Comparison of ENCODE assay signal across 2 cellular contexts in genomic region chrX:9825129-9825865, GRCh38.
TF ChIP-seq lines count a peak whose summit lies in the region.

No MANE protein-coding gene starts in this region.

TF ChIP-seq in GM23338, 12 proteins besides CTCF, POLR2A, EP300 and RAD21 (continued from another document):
- TF ChIP-seq, protein P1, sequence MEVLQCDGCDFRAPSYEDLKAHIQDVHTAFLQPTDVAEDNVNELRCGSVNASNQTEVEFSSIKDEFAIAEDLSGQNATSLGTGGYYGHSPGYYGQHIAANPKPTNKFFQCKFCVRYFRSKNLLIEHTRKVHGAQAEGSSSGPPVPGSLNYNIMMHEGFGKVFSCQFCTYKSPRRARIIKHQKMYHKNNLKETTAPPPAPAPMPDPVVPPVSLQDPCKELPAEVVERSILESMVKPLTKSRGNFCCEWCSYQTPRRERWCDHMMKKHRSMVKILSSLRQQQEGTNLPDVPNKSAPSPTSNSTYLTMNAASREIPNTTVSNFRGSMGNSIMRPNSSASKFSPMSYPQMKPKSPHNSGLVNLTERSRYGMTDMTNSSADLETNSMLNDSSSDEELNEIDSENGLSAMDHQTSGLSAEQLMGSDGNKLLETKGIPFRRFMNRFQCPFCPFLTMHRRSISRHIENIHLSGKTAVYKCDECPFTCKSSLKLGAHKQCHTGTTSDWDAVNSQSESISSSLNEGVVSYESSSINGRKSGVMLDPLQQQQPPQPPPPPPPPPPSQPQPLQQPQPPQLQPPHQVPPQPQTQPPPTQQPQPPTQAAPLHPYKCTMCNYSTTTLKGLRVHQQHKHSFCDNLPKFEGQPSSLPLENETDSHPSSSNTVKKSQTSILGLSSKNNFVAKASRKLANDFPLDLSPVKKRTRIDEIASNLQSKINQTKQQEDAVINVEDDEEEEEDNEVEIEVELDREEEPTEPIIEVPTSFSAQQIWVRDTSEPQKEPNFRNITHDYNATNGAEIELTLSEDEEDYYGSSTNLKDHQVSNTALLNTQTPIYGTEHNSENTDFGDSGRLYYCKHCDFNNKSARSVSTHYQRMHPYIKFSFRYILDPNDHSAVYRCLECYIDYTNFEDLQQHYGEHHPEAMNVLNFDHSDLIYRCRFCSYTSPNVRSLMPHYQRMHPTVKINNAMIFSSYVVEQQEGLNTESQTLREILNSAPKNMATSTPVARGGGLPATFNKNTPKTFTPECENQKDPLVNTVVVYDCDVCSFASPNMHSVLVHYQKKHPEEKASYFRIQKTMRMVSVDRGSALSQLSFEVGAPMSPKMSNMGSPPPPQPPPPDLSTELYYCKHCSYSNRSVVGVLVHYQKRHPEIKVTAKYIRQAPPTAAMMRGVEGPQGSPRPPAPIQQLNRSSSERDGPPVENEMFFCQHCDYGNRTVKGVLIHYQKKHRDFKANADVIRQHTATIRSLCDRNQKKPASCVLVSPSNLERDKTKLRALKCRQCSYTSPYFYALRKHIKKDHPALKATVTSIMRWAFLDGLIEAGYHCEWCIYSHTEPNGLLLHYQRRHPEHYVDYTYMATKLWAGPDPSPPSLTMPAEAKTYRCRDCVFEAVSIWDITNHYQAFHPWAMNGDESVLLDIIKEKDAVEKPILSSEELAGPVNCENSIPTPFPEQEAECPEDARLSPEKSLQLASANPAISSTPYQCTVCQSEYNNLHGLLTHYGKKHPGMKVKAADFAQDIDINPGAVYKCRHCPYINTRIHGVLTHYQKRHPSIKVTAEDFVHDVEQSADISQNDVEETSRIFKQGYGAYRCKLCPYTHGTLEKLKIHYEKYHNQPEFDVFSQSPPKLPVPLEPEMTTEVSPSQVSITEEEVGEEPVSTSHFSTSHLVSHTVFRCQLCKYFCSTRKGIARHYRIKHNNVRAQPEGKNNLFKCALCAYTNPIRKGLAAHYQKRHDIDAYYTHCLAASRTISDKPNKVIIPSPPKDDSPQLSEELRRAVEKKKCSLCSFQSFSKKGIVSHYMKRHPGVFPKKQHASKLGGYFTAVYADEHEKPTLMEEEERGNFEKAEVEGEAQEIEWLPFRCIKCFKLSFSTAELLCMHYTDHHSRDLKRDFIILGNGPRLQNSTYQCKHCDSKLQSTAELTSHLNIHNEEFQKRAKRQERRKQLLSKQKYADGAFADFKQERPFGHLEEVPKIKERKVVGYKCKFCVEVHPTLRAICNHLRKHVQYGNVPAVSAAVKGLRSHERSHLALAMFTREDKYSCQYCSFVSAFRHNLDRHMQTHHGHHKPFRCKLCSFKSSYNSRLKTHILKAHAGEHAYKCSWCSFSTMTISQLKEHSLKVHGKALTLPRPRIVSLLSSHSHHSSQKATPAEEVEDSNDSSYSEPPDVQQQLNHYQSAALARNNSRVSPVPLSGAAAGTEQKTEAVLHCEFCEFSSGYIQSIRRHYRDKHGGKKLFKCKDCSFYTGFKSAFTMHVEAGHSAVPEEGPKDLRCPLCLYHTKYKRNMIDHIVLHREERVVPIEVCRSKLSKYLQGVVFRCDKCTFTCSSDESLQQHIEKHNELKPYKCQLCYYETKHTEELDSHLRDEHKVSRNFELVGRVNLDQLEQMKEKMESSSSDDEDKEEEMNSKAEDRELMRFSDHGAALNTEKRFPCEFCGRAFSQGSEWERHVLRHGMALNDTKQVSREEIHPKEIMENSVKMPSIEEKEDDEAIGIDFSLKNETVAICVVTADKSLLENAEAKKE (CRISPR knock-in tag; IDR thresholded peaks at IDR 0.05), result no peak
- TF ChIP-seq ZNF114 (CRISPR knock-in tag; IDR thresholded peaks at IDR 0.05) (no peak), EZH2phosphoT487 (IDR thresholded peaks at IDR 0.05; ENCODE audit: unreplicated experiment) (no peak), JUNB (IDR thresholded peaks at IDR 0.05; ENCODE audit: unreplicated experiment) (no peak), ETS1 (IDR thresholded peaks at IDR 0.05) (no peak), EZH2 (IDR thresholded peaks at IDR 0.05; ENCODE audit: low read depth, unreplicated experiment) (no peak), STAT1 (IDR thresholded peaks at IDR 0.05; ENCODE audit: unreplicated experiment) (no peak), CREB1 (CRISPR knock-in tag; IDR thresholded peaks at IDR 0.05; ENCODE audit: low read depth) (no peak), POLR2AphosphoS5 (IDR thresholded peaks at IDR 0.05; ENCODE audit: low read depth) (no peak)
- TF ChIP-seq, protein P2, sequence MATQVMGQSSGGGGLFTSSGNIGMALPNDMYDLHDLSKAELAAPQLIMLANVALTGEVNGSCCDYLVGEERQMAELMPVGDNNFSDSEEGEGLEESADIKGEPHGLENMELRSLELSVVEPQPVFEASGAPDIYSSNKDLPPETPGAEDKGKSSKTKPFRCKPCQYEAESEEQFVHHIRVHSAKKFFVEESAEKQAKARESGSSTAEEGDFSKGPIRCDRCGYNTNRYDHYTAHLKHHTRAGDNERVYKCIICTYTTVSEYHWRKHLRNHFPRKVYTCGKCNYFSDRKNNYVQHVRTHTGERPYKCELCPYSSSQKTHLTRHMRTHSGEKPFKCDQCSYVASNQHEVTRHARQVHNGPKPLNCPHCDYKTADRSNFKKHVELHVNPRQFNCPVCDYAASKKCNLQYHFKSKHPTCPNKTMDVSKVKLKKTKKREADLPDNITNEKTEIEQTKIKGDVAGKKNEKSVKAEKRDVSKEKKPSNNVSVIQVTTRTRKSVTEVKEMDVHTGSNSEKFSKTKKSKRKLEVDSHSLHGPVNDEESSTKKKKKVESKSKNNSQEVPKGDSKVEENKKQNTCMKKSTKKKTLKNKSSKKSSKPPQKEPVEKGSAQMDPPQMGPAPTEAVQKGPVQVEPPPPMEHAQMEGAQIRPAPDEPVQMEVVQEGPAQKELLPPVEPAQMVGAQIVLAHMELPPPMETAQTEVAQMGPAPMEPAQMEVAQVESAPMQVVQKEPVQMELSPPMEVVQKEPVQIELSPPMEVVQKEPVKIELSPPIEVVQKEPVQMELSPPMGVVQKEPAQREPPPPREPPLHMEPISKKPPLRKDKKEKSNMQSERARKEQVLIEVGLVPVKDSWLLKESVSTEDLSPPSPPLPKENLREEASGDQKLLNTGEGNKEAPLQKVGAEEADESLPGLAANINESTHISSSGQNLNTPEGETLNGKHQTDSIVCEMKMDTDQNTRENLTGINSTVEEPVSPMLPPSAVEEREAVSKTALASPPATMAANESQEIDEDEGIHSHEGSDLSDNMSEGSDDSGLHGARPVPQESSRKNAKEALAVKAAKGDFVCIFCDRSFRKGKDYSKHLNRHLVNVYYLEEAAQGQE (IDR thresholded peaks at IDR 0.05; ENCODE audit: unreplicated experiment), result no peak

TF ChIP-seq in WTC11, 78 proteins besides CTCF, POLR2A, EP300 and RAD21 (continued from another document):
- TF ChIP-seq E2F4 (CRISPR knock-in tag; IDR thresholded peaks at IDR 0.05; ENCODE audit: borderline replicate concordance, low read depth), result no peak
- TF ChIP-seq RORB (CRISPR knock-in tag; IDR thresholded peaks at IDR 0.05), result no peak
- no peak for TF ChIP-seq ZNF121 (CRISPR knock-in tag; IDR thresholded peaks at IDR 0.05)
- no peak for TF ChIP-seq MAX (CRISPR knock-in tag; IDR thresholded peaks at IDR 0.05)
- no peak for TF ChIP-seq PRRX2 (CRISPR knock-in tag; IDR thresholded peaks at IDR 0.05)
- no peak for TF ChIP-seq FOXP1 (CRISPR knock-in tag; IDR thresholded peaks at IDR 0.05; ENCODE audit: borderline replicate concordance)
- no peak for TF ChIP-seq PRDM15 (CRISPR knock-in tag; IDR thresholded peaks at IDR 0.05)
